ENCODE assay signal across 8 cellular contexts in the genomic region with DNA sequence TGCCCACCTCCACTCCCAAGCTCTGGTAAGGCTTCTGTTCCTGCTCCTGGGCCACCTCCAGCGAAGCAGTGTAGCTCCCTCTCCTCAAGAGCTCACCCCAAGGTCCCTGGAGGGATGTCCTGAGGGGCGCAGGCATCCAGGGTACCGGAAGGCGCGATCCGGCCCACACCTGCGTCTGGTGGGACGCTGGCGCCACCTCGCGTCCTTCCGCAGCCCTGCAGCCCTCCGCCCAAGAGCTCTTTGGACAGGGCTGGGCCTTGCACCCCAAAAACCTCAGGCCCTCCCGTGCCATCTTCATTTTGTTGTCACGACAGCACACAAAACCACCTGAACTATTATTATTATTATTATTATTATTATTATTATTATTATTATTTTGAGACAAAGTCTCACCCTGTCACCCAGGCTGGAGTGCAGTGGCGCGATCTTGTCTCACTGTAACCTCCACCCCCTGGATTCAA. TPM values are rescaled to one million over a fixed set of nuclear protein-coding genes. Genes with fewer than 3 reads are reported as not detected.
DNase-seq lines count a peak whose midpoint lies in the region; ATAC-seq and TF ChIP-seq lines count a peak whose summit lies in the region.

No MANE protein-coding gene starts in this region.

- H3K27ac Mint-ChIP-seq in natural killer cell (no peak overlapping the region), immature natural killer cell (no peak overlapping the region)
- H3K27ac Mint-ChIP-seq in natural killer cell treated with Interleukin-12 subunit alpha and Interleukin-12 subunit beta and Interleukin-15 and Interleukin-18, amount 100 ng/mL, for 72 hours, result no peak overlapping the region

- H3K4me3 Mint-ChIP-seq in natural killer cell (no peak overlapping the region), immature natural killer cell (no peak overlapping the region)
- no peak overlapping the region for H3K4me3 Mint-ChIP-seq in natural killer cell treated with Interleukin-12 subunit alpha and Interleukin-12 subunit beta and Interleukin-15 and Interleukin-18, amount 100 ng/mL, for 72 hours

- DNase-seq in natural killer cell, result no peak
- DNase-seq in natural killer cell treated with Interleukin-12 subunit alpha and Interleukin-12 subunit beta and Interleukin-15 and Interleukin-18, amount 100 ng/mL, for 72 hours (ENCODE audit: low spot score), result no peak
- peak; percentile 75 for DNase-seq in NCI-H69 (lab: John Stamatoyannopoulos, UW)
- peak; percentile 48 for DNase-seq in astrocyte of the hippocampus (ENCODE audit: low read depth, low spot score)
- DNase-seq in lung microvascular endothelial cell (ENCODE audit: low read depth in 2 of 2), result peak; percentile 25 to 51
- no peak for DNase-seq in hepatic stellate cell (ENCODE audit: low spot score)
- DNase-seq in immature natural killer cell, result no peak

- intact Hi-C loops in natural killer cell (cut with micrococcal nuclease), result no loop called here

- H3K9me3 Mint-ChIP-seq in natural killer cell (no peaks in the 10 kb centered on the region), immature natural killer cell (no peaks in the 10 kb centered on the region)
- no peaks in the 10 kb centered on the region for H3K9me3 Mint-ChIP-seq in natural killer cell treated with Interleukin-12 subunit alpha and Interleukin-12 subunit beta and Interleukin-15 and Interleukin-18, amount 100 ng/mL, for 72 hours

- no peaks in the 10 kb centered on the region for H3K4me1 Mint-ChIP-seq in natural killer cell
- H3K4me1 Mint-ChIP-seq in natural killer cell treated with Interleukin-12 subunit alpha and Interleukin-12 subunit beta and Interleukin-15 and Interleukin-18, amount 100 ng/mL, for 72 hours (ENCODE audit: low read depth in 2 of 2), result no peaks in the 10 kb centered on the region
- no peaks in the 10 kb centered on the region for H3K4me1 Mint-ChIP-seq in immature natural killer cell

- H3K36me3 Mint-ChIP-seq in natural killer cell (no peaks in the 10 kb centered on the region), immature natural killer cell (no peaks in the 10 kb centered on the region)
- H3K36me3 Mint-ChIP-seq in natural killer cell treated with Interleukin-12 subunit alpha and Interleukin-12 subunit beta and Interleukin-15 and Interleukin-18, amount 100 ng/mL, for 72 hours, result no peaks in the 10 kb centered on the region

- peak; percentile 28 for TF ChIP-seq CTCF in natural killer cell (IDR thresholded peaks at IDR 0.05)

- ATAC-seq in natural killer cell (peak in 1 of 3 donors; percentile 44), HG03354 (IDR thresholded peaks at IDR 0.05; ENCODE audit: poor library complexity, severe bottlenecking, unreplicated experiment) (no peak)
- ATAC-seq in natural killer cell treated with Interleukin-12 subunit alpha and Interleukin-12 subunit beta and Interleukin-15 and Interleukin-18, amount 100 ng/mL, for 72 hours, result no peak

- H3K27me3 Mint-ChIP-seq in natural killer cell (ENCODE audit: low read depth in 2 of 2) (peaks cover 0 to 3% of the 10 kb centered on the region in 2 donors), immature natural killer cell (ENCODE audit: low read depth in 3 of 3) (peaks cover 2 to 6% (median 3%) of the 10 kb centered on the region in 3 donors)
- H3K27me3 Mint-ChIP-seq in natural killer cell treated with Interleukin-12 subunit alpha and Interleukin-12 subunit beta and Interleukin-15 and Interleukin-18, amount 100 ng/mL, for 72 hours, result peaks cover 5 to 14% of the 10 kb centered on the region in 2 donors

RNA-seq across cellular contexts. Expression of gene PAX7, which starts 49.2 kb away (rescaled TPM):
- not detected for total RNA-seq in natural killer cell
- total RNA-seq in natural killer cell treated with Interleukin-12 subunit alpha and Interleukin-12 subunit beta and Interleukin-15 and Interleukin-18, amount 100 ng/mL, for 72 hours, result not detected
- total RNA-seq in lung microvascular endothelial cell, result not detected in 2 replicates
- polyA plus RNA-seq in immature natural killer cell, result not detected

Comparison
In these comparisons a context has a peak if more than half of its experiments do, and no peak if none do; other contexts are left out.
1. DNase-seq: peak in NCI-H69 (single experiment), astrocyte of the hippocampus (single experiment) and lung microvascular endothelial cell (2 of 2); none in natural killer cell (single experiment), natural killer cell treated with Interleukin-12 subunit alpha and Interleukin-12 subunit beta and Interleukin-15 and Interleukin-18, amount 100 ng/mL, for 72 hours (single experiment), hepatic stellate cell (single experiment) and immature natural killer cell (0 of 3).